19 cellular contexts compared by ENCODE assay signal in genomic region chr2:21443494-21444105, GRCh38.
DNase-seq lines count a peak whose midpoint lies in the region; ATAC-seq and TF ChIP-seq lines count a peak whose summit lies in the region.
"Had no signal": no experiment of that assay in that cellular context is flagged by ENCODE, and none has a peak within 500 bp of the region (broad histone marks: within the 10 kb centered on the region; RNA-seq: fewer than 3 reads in every experiment).

No MANE protein-coding gene starts in this region.

- no peak overlapping the region for H3K4me2 ChIP-seq in mesendoderm (ENCODE audit: low read length)
- H3K4me2 ChIP-seq: PC-9 had no signal

- no peak overlapping the region for H3K4ac ChIP-seq in mesendoderm (ENCODE audit: low read depth, low read length)

- no peaks in the 10 kb centered on the region for H3K9me3 ChIP-seq in SJSA1 (replicated peaks)
- no peaks in the 10 kb centered on the region for H3K9me3 ChIP-seq in esophagus muscularis mucosa
- H3K9me3 ChIP-seq: SJCRH30 had no signal

- H4K8ac ChIP-seq in mesendoderm (ENCODE audit: low read depth, low read length), result no peak overlapping the region

- WGBS in esophagus muscularis mucosa, result 34% methylated on average over 5 of the region's 5 CpGs
- no CpG with 5 or more reads among the region's 5 CpGs for WGBS in mesendoderm (ENCODE audit: extremely low coverage, insufficient coverage, low lambda C conversion rate)

- H2BK120ac ChIP-seq in mesendoderm (ENCODE audit: low read depth, low read length), result no peak overlapping the region

- H3K79me1 ChIP-seq in mesendoderm (ENCODE audit: low read length), result no peaks in the 10 kb centered on the region

- no peak overlapping the region for H3K23ac ChIP-seq in mesendoderm (ENCODE audit: low read length)

- H3K56ac ChIP-seq in mesendoderm (ENCODE audit: low read length), result no peak overlapping the region

- H3K18ac ChIP-seq in mesendoderm (ENCODE audit: low read length), result no peak overlapping the region

- H3K79me2 ChIP-seq in mesendoderm (ENCODE audit: control insufficient read depth, insufficient read depth, low read length), result no peaks in the 10 kb centered on the region

- TF ChIP-seq EP300 in esophagus muscularis mucosa (IDR thresholded peaks at IDR 0.05), result no peak

- ATAC-seq in GM19324 (IDR thresholded peaks at IDR 0.05; ENCODE audit: low FRiP score, unreplicated experiment), result no peak
- no peak for ATAC-seq in GM19351 (IDR thresholded peaks at IDR 0.05; ENCODE audit: unreplicated experiment)
- ATAC-seq: K562 had no signal

- H3K4me1 ChIP-seq in SJSA1 (replicated peaks), result peaks cover 42% of the 10 kb centered on the region
- H3K4me1 ChIP-seq in esophagus muscularis mucosa, result peaks cover 5 to 14% (median 13%) of the 10 kb centered on the region in 4 donors
- H3K4me1 ChIP-seq in mesendoderm (ENCODE audit: control insufficient read depth, low read depth, low read length), result no peaks in the 10 kb centered on the region
- H3K4me1 ChIP-seq: SJCRH30 had no signal

- H4K5ac ChIP-seq in mesendoderm (ENCODE audit: low read length), result no peak overlapping the region

- H3K27me3 ChIP-seq in SJSA1 (replicated peaks), result no peaks in the 10 kb centered on the region
- no peaks in the 10 kb centered on the region for H3K27me3 ChIP-seq in esophagus muscularis mucosa
- no peaks in the 10 kb centered on the region for H3K27me3 ChIP-seq in mesendoderm (ENCODE audit: insufficient read depth, low read length, poor library complexity)
- H3K27me3 ChIP-seq: SJCRH30 had no signal

- no peak for TF ChIP-seq CTCF in esophagus muscularis mucosa (IDR thresholded peaks at IDR 0.05)

- peak overlapping the region; percentile 27 for H3K27ac ChIP-seq in SJSA1
- H3K27ac ChIP-seq in esophagus muscularis mucosa (replicated peaks in 1 of 4), result peak overlapping the region; percentile 33 to 63 (median 42)
- H3K27ac ChIP-seq in mesendoderm (ENCODE audit: low read depth, low read length), result peak overlapping the region; percentile 38
- H3K27ac ChIP-seq: PC-9, RWPE1, SJCRH30 had no signal

- intact Hi-C loops in esophagus muscularis mucosa (cut with DNase I), result no loop called here

- H2BK5ac ChIP-seq in mesendoderm (ENCODE audit: low read length), result no peak overlapping the region

- no peak overlapping the region for H2BK15ac ChIP-seq in mesendoderm (replicated peaks; ENCODE audit: low read depth)

- no peak overlapping the region for H3K9ac ChIP-seq in mesendoderm (ENCODE audit: low read length)

- H3K36me3 ChIP-seq in SJSA1 (no peaks in the 10 kb centered on the region), esophagus muscularis mucosa (no peaks in the 10 kb centered on the region), mesendoderm (ENCODE audit: control insufficient read depth, insufficient read depth, low read length) (no peaks in the 10 kb centered on the region)
- H3K36me3 ChIP-seq: SJCRH30 had no signal

- no peak for TF ChIP-seq POLR2A in esophagus muscularis mucosa (IDR thresholded peaks at IDR 0.05; ENCODE audit: low read depth)

- DNase-seq in M059J (ENCODE audit: low read depth) (peak; percentile 45), SJSA1 (ENCODE audit: low read depth in 1 of 2, low spot score in 2 of 2) (peak in 1 of 2 experiments; percentile 19), esophagus muscularis mucosa (ENCODE audit: extremely low spot score) (no peak), mesendoderm (peak; percentile 40), mesenteric fat pad (ENCODE audit: low spot score) (no peak), DMS79 (lab: John Stamatoyannopoulos, UW) (no peak)
- DNase-seq: ACHN; C1 segment of cervical spinal cord; CD8-positive, alpha-beta memory T cell; DMS79 treated with DMSO at 0.1 percent for 48 hours; MV-4-11; NCI-H1694 treated with DMSO at 0.1 percent for 48 hours; NCI-H774; PC-9 had no signal

- no peak overlapping the region for H2AK5ac ChIP-seq in mesendoderm (ENCODE audit: low read length)

- H3K4me3 ChIP-seq in SJSA1 (no peak overlapping the region), esophagus muscularis mucosa (no peak overlapping the region), mesendoderm (ENCODE audit: low read length) (no peak overlapping the region)
- H3K4me3 ChIP-seq: K562, PC-9, SJCRH30 had no signal

Comparison
In these comparisons a context has a peak if more than half of its experiments do, and no peak if none do; other contexts are left out.
1. DNase-seq: peak in M059J (single experiment) and mesendoderm (single experiment); none in esophagus muscularis mucosa (single experiment), mesenteric fat pad (single experiment) and DMS79 (single experiment).
2. Peak in every context shown above with its lines, with median percentiles within 50 percentile points of each other: H3K27ac ChIP-seq.